ENCODE assay signal across 18 cellular contexts in the genomic region with DNA sequence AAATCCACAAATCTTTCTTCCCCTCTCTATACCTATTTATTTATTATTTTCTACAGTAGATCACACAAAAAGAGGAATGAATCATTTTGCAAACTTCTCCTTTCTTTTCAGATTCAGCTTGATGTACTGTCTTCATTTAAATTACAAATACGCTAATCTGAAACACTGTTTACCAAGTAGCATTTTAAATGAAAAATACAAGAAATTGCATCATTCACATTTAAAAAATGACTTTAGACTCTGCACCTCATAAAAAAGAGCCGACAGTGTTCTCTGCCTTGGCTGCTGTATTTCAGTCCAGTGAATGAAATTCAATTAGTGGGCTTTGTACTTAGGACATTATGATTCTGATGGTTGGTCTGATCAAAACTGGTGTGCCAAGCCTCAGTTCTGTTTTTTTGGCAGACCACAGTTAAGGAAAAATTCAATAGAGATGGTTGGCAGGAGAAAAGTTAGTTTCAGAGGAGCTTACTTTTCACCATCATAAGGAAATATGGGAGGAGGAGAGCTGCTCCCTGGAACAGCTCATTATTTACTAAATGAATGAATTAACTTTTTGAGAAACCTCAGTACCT.
A peak's percentile ranks its signal among the peaks of the same experiment; 100 is the strongest.
DNase-seq lines count a peak whose midpoint lies in the region; ATAC-seq and TF ChIP-seq lines count a peak whose summit lies in the region.
"Had no signal": no experiment of that assay in that cellular context is flagged by ENCODE, and none has a peak within 500 bp of the region (broad histone marks: within the 10 kb centered on the region; RNA-seq: fewer than 3 reads in every experiment).

No MANE protein-coding gene starts in this region.

- no peaks in the 10 kb centered on the region for H3K9me2 ChIP-seq in Karpas-422 (replicated peaks; ENCODE audit: insufficient read depth, low read length)

- H2AFZ ChIP-seq in Karpas-422 (ENCODE audit: low read length), result no peak overlapping the region
- H2AFZ ChIP-seq in neural progenitor cell (replicated peaks), result peak overlapping the region; percentile 87
- H2AFZ ChIP-seq: GM23248 had no signal

- H3K4me3 ChIP-seq in Karpas-422 (ENCODE audit: low read length) (no peak overlapping the region), endodermal cell (ENCODE audit: low read length) (no peak overlapping the region), neural progenitor cell (no peak overlapping the region), heart left ventricle (no peak overlapping the region)
- H3K4me3 ChIP-seq: GM23248, Peyer's patch had no signal

- no peaks in the 10 kb centered on the region for H3F3A ChIP-seq in neural progenitor cell (ENCODE audit: low read depth)

- ATAC-seq in heart left ventricle, result no peak

- no peak overlapping the region for H3K27ac ChIP-seq in Karpas-422 (ENCODE audit: low read length)
- no peak overlapping the region for H3K27ac ChIP-seq in endodermal cell (ENCODE audit: low read depth, low read length)
- no peak overlapping the region for H3K27ac ChIP-seq in neural progenitor cell
- H3K27ac ChIP-seq in heart left ventricle, result no peak overlapping the region
- H3K27ac ChIP-seq: GM23248, Peyer's patch had no signal

- TF ChIP-seq POLR2A in heart left ventricle (IDR thresholded peaks at IDR 0.05), result no peak

- H3K36me3 Mint-ChIP-seq in endodermal cell (ENCODE audit: low read depth), result no peaks in the 10 kb centered on the region
- H3K36me3 Mint-ChIP-seq in neural progenitor cell, result no peaks in the 10 kb centered on the region
- H3K36me3 Mint-ChIP-seq in chondrocyte (ENCODE audit: low read depth), result no peaks in the 10 kb centered on the region
- H3K36me3 Mint-ChIP-seq in activated CD4-positive, alpha-beta T cell treated with anti-CD3 and anti-CD28 coated beads, Interleukin-2, amount 10 ng/mL, durations not matched to agents 24 days and 14 days (ENCODE audit: low read depth), result no peaks in the 10 kb centered on the region

- in situ Hi-C loops in G401 (cut with HindIII; ENCODE audit: low sequenced_read_pairs), result no loop called here

- no peaks in the 10 kb centered on the region for H3K36me3 ChIP-seq in Karpas-422 (ENCODE audit: insufficient read depth, low read length)
- no peaks in the 10 kb centered on the region for H3K36me3 ChIP-seq in endodermal cell (ENCODE audit: control insufficient read depth, insufficient read depth, low read length)
- no peaks in the 10 kb centered on the region for H3K36me3 ChIP-seq in neural progenitor cell
- no peaks in the 10 kb centered on the region for H3K36me3 ChIP-seq in heart left ventricle
- H3K36me3 ChIP-seq: Peyer's patch had no signal

- H3K4me3 Mint-ChIP-seq in endodermal cell (no peak overlapping the region), neural progenitor cell (no peak overlapping the region), chondrocyte (ENCODE audit: unreplicated experiment) (no peak overlapping the region)
- H3K4me3 Mint-ChIP-seq in activated CD4-positive, alpha-beta T cell treated with anti-CD3 and anti-CD28 coated beads, Interleukin-2, amount 10 ng/mL, durations not matched to agents 24 days and 14 days, result no peak overlapping the region
- H3K4me3 Mint-ChIP-seq: CD4-positive, alpha-beta T cell had no signal

- H3K79me2 ChIP-seq in Karpas-422 (ENCODE audit: low read length), result no peaks in the 10 kb centered on the region
- H3K79me2 ChIP-seq in neural progenitor cell (ENCODE audit: low read depth), result no peaks in the 10 kb centered on the region

- DNase-seq in G401 (ENCODE audit: low spot score) (peak; percentile 21), Karpas-422 (no peak), endodermal cell (no peak), neural progenitor cell (ENCODE audit: low spot score) (no peak), chondrocyte (ENCODE audit: low spot score) (no peak), heart left ventricle (no peak), NCI-H774 (lab: John Stamatoyannopoulos, UW) (no peak)
- DNase-seq in activated CD4-positive, alpha-beta T cell treated with anti-CD3 and anti-CD28 coated beads, Interleukin-2, amount 10 ng/mL, durations not matched to agents 24 days and 14 days, result no peak
- DNase-seq: Caco-2; CD4-positive, alpha-beta T cell; EL; GM23248; KG1; MV-4-11; NCI-H187; NCI-H446 treated with DMSO at 0.1 percent for 48 hours; NK-92 treated with Interleukin-12 subunit alpha and Interleukin-12 subunit beta, amount 100 ng/mL, for 24 hours; Peyer's patch had no signal

- H3K4me1 Mint-ChIP-seq in endodermal cell (peaks cover 26% of the 10 kb centered on the region), neural progenitor cell (peaks cover 12% of the 10 kb centered on the region), chondrocyte (ENCODE audit: low read depth) (no peaks in the 10 kb centered on the region)
- no peaks in the 10 kb centered on the region for H3K4me1 Mint-ChIP-seq in activated CD4-positive, alpha-beta T cell treated with anti-CD3 and anti-CD28 coated beads, Interleukin-2, amount 10 ng/mL, durations not matched to agents 24 days and 14 days

- no peaks in the 10 kb centered on the region for H3K9me3 Mint-ChIP-seq in endodermal cell
- no peaks in the 10 kb centered on the region for H3K9me3 Mint-ChIP-seq in neural progenitor cell
- no peaks in the 10 kb centered on the region for H3K9me3 Mint-ChIP-seq in chondrocyte (ENCODE audit: low read depth)
- H3K9me3 Mint-ChIP-seq in activated CD4-positive, alpha-beta T cell treated with anti-CD3 and anti-CD28 coated beads, Interleukin-2, amount 10 ng/mL, durations not matched to agents 24 days and 14 days, result no peaks in the 10 kb centered on the region

- H4K20me1 ChIP-seq in Karpas-422 (ENCODE audit: insufficient read depth, low read depth, low read length) (no peaks in the 10 kb centered on the region), neural progenitor cell (ENCODE audit: low read depth) (no peaks in the 10 kb centered on the region)

- peak overlapping the region; percentile 14 for H3K27ac Mint-ChIP-seq in endodermal cell
- no peak overlapping the region for H3K27ac Mint-ChIP-seq in neural progenitor cell
- H3K27ac Mint-ChIP-seq in chondrocyte (ENCODE audit: unreplicated experiment), result no peak overlapping the region
- no peak overlapping the region for H3K27ac Mint-ChIP-seq in activated CD4-positive, alpha-beta T cell treated with anti-CD3 and anti-CD28 coated beads, Interleukin-2, amount 10 ng/mL, durations not matched to agents 24 days and 14 days
- H3K27ac Mint-ChIP-seq: CD4-positive, alpha-beta T cell had no signal

- TF ChIP-seq CTCF in endodermal cell (conservative IDR thresholded peaks at IDR 0.05) (no peak), neural progenitor cell (IDR thresholded peaks at IDR 0.05) (no peak), chondrocyte (IDR thresholded peaks at IDR 0.05) (no peak), heart left ventricle (IDR thresholded peaks at IDR 0.05) (no peak)

- H3K27me3 Mint-ChIP-seq in endodermal cell (ENCODE audit: insufficient read depth), result no peaks in the 10 kb centered on the region
- H3K27me3 Mint-ChIP-seq in neural progenitor cell (ENCODE audit: insufficient read depth, low read depth), result peaks cover 6% of the 10 kb centered on the region
- H3K27me3 Mint-ChIP-seq in chondrocyte (ENCODE audit: low read depth), result peaks cover 4% of the 10 kb centered on the region
- no peaks in the 10 kb centered on the region for H3K27me3 Mint-ChIP-seq in activated CD4-positive, alpha-beta T cell treated with anti-CD3 and anti-CD28 coated beads, Interleukin-2, amount 10 ng/mL, durations not matched to agents 24 days and 14 days
- H3K27me3 Mint-ChIP-seq: CD4-positive, alpha-beta T cell had no signal

- H3K9me3 ChIP-seq in Karpas-422 (ENCODE audit: low read length) (no peaks in the 10 kb centered on the region), endodermal cell (ENCODE audit: control insufficient read depth, low read length) (no peaks in the 10 kb centered on the region), neural progenitor cell (ENCODE audit: low read depth) (no peaks in the 10 kb centered on the region), heart left ventricle (no peaks in the 10 kb centered on the region)
- H3K9me3 ChIP-seq: Caco-2, Peyer's patch had no signal

- no peaks in the 10 kb centered on the region for H3K27me3 ChIP-seq in Karpas-422 (ENCODE audit: low read length)
- no peaks in the 10 kb centered on the region for H3K27me3 ChIP-seq in endodermal cell (ENCODE audit: control insufficient read depth, insufficient read depth, low read length, poor library complexity, severe bottlenecking)
- H3K27me3 ChIP-seq in neural progenitor cell, result no peaks in the 10 kb centered on the region
- H3K27me3 ChIP-seq in heart left ventricle, result no peaks in the 10 kb centered on the region
- H3K27me3 ChIP-seq: Peyer's patch had no signal

- intact Hi-C loops in heart left ventricle (cut with DNase I), result no loop called here
- intact Hi-C loops in activated CD4-positive, alpha-beta T cell treated with anti-CD3 and anti-CD28 coated beads, Interleukin-2, amount 10 ng/mL, durations not matched to agents 24 days and 14 days (cut with micrococcal nuclease), result no loop called here

- H3K4me2 ChIP-seq in Karpas-422 (ENCODE audit: low read depth, low read length, poor library complexity, severe bottlenecking) (peak overlapping the region; percentile 15), neural progenitor cell (peak overlapping the region; percentile 57)

- peaks cover 23% of the 10 kb centered on the region for H3K4me1 ChIP-seq in Karpas-422 (ENCODE audit: low read length)
- no peaks in the 10 kb centered on the region for H3K4me1 ChIP-seq in endodermal cell (ENCODE audit: control insufficient read depth, insufficient read depth, low read length)
- peaks cover 22% of the 10 kb centered on the region for H3K4me1 ChIP-seq in neural progenitor cell
- no peaks in the 10 kb centered on the region for H3K4me1 ChIP-seq in heart left ventricle
- H3K4me1 ChIP-seq: Caco-2, Peyer's patch had no signal

- WGBS in endodermal cell (ENCODE audit: insufficient coverage in 1 of 2, insufficient read length in 1 of 2), 2 experiments, result 76 to 86% methylated on average over 2 of the region's 2 CpGs
- 78 to 87% (median 83%) methylated on average over 2 of the region's 2 CpGs for WGBS in heart left ventricle, 4 donors

- no peak overlapping the region for H3K9ac ChIP-seq in Karpas-422 (ENCODE audit: low read length)
- no peak overlapping the region for H3K9ac ChIP-seq in endodermal cell (ENCODE audit: extremely low read depth, low read length, poor library complexity, severe bottlenecking)
- no peak overlapping the region for H3K9ac ChIP-seq in neural progenitor cell
- H3K9ac ChIP-seq: GM23248 had no signal
